Comparison of ENCODE assay signal across 22 cellular contexts in genomic region chr3:30539772-30540171, GRCh38.
DNase-seq lines count a peak whose midpoint lies in the region; ATAC-seq, FAIRE-seq and TF ChIP-seq lines count a peak whose summit lies in the region.
"Had no signal": no experiment of that assay in that cellular context is flagged by ENCODE, and none has a peak within 500 bp of the region (broad histone marks: within the 10 kb centered on the region; RNA-seq: fewer than 3 reads in every experiment).

No MANE protein-coding gene starts in this region.

- peak; percentile 45 for DNase-seq in NCI-H226
- DNase-seq in bronchial epithelial cell (ENCODE audit: low read depth) = peak; percentile 88
- no peak for DNase-seq in keratinocyte (ENCODE audit: low read depth, low spot score)
- no peak for DNase-seq in activated naive CD4-positive, alpha-beta T cell treated with anti-CD3 and anti-CD28 coated beads, Interleukin-2, amount 50 U/mL, for 16 hours
- no peak for DNase-seq in NCI-H1092 (lab: John Stamatoyannopoulos, UW)
- DNase-seq in RPMI8226 = no peak
- DNase-seq: activated CD4-positive, alpha-beta T cell treated with anti-CD3 and anti-CD28 coated beads, Interleukin-2, amount 50 U/mL, for 48 hours; activated naive CD4-positive, alpha-beta T cell treated with Interleukin-2 at 50 U/mL for 16 hours; activated T-cell treated with anti-CD3 and anti-CD28 coated beads for 4 hours; anterior cingulate cortex; MM.1S; NCI-H1694 treated with DMSO at 0.1 percent for 48 hours; NCI-H446; SHP77 treated with DMSO at 0.1 percent for 48 hours; T-helper 2 cell; thyroid gland had no signal

- peak overlapping the region; percentile 85 for H3K4me2 ChIP-seq in keratinocyte (ENCODE audit: control insufficient read depth, extremely low read depth, insufficient read depth, low read depth, low read length)
- H3K4me2 ChIP-seq: BLaER1 had no signal

- H3K4me1 ChIP-seq in ACC112 (ENCODE audit: control insufficient read depth, insufficient read depth, low read length, unreplicated experiment) (peaks cover 40% of the 10 kb centered on the region), keratinocyte (ENCODE audit: control insufficient read depth, extremely low read depth, insufficient read depth, low read length) (peaks cover 34% of the 10 kb centered on the region)

- H3K9ac ChIP-seq in keratinocyte (ENCODE audit: control insufficient read depth, extremely low read depth, insufficient read depth, low read length) = no peak overlapping the region
- H3K9ac ChIP-seq: BLaER1 had no signal

- no peak for FAIRE-seq in bronchial epithelial cell (lab: Jason Lieb, UNC)
- FAIRE-seq in keratinocyte (lab: Jason Lieb, UNC) = no peak
- FAIRE-seq: A204.1, islet of Langerhans had no signal

- TF ChIP-seq CTCF in bronchial epithelial cell (IDR thresholded peaks at IDR 0.05; ENCODE audit: insufficient read depth, low read length, severe bottlenecking) (no peak), keratinocyte (optimal IDR thresholded peaks at IDR 0.05 in 1 of 3, IDR thresholded peaks at IDR 0.05 in 1 of 3, conservative IDR thresholded peaks at IDR 0.05 in 1 of 3; ENCODE audit: extremely low read depth in 1 of 3, insufficient read depth in 2 of 3, low read length in 3 of 3) (no peak)

- H3K27me3 ChIP-seq in ACC112 (ENCODE audit: insufficient read depth, low read length) (no peaks in the 10 kb centered on the region), bronchial epithelial cell (ENCODE audit: control insufficient read depth, insufficient read depth, low read length) (no peaks in the 10 kb centered on the region), keratinocyte (ENCODE audit: control insufficient read depth, extremely low read depth, insufficient read depth, low read length) (no peaks in the 10 kb centered on the region)
- H3K27me3 ChIP-seq: BLaER1, thyroid gland had no signal

- no peaks in the 10 kb centered on the region for H3K36me3 ChIP-seq in ACC112 (ENCODE audit: insufficient read depth, low read length)
- H3K36me3 ChIP-seq in bronchial epithelial cell (ENCODE audit: control insufficient read depth, insufficient read depth, low read length) = no peaks in the 10 kb centered on the region
- no peaks in the 10 kb centered on the region for H3K36me3 ChIP-seq in keratinocyte (ENCODE audit: control insufficient read depth in 2 of 2, extremely low read depth in 1 of 2, insufficient read depth in 2 of 2, low read length in 2 of 2)
- H3K36me3 ChIP-seq: BLaER1, thyroid gland had no signal

- no peak for ATAC-seq in HG02623 (IDR thresholded peaks at IDR 0.05; ENCODE audit: unreplicated experiment)
- ATAC-seq: stimulated activated memory B cell treated with anti-CD40 and anti-IgM and Interleukin-4, amounts not matched to agents 10 μg/mL and 1 μg/mL and 100 μg/mL, for 72 hours had no signal

- H3K79me2 ChIP-seq in ACC112 (ENCODE audit: control insufficient read depth, insufficient read depth, low read length, unreplicated experiment) (no peaks in the 10 kb centered on the region), keratinocyte (ENCODE audit: control insufficient read depth, insufficient read depth, low read length) (no peaks in the 10 kb centered on the region)

- H3K9me3 ChIP-seq in keratinocyte (ENCODE audit: control insufficient read depth, low read depth, low read length) = no peaks in the 10 kb centered on the region
- H3K9me3 ChIP-seq: BLaER1, thyroid gland had no signal

- no peak overlapping the region for H2AFZ ChIP-seq in ACC112 (ENCODE audit: low read length, unreplicated experiment)
- H2AFZ ChIP-seq in keratinocyte (ENCODE audit: control insufficient read depth, low read length) = no peak overlapping the region

- H3K9me1 ChIP-seq in keratinocyte (ENCODE audit: control insufficient read depth, extremely low read depth, insufficient read depth, low read length) = no peaks in the 10 kb centered on the region

- H4K20me1 ChIP-seq in keratinocyte (ENCODE audit: control insufficient read depth, extremely low read depth, insufficient read depth, low read length) = no peaks in the 10 kb centered on the region
- H4K20me1 ChIP-seq: BLaER1 had no signal

- dilution Hi-C loops in keratinocyte (cut with MboI; ENCODE audit: extremely low pct_ligation_motif_present, low sequenced_read_pairs) = no loop called here

- H3K27ac ChIP-seq in ACC112 (ENCODE audit: low read depth, low read length) (peak overlapping the region; percentile 91), keratinocyte (ENCODE audit: control insufficient read depth, insufficient read depth, low read length) (peak overlapping the region; percentile 87)
- H3K27ac ChIP-seq: BLaER1, thyroid gland had no signal

- no peak overlapping the region for H3K4me3 ChIP-seq in ACC112 (ENCODE audit: low read depth, low read length)
- H3K4me3 ChIP-seq in bronchial epithelial cell (ENCODE audit: low read depth, low read length) = no peak overlapping the region
- peak overlapping the region in 1 of 3 experiments; percentile 60 for H3K4me3 ChIP-seq in keratinocyte (ENCODE audit: control insufficient read depth in 2 of 3, extremely low read depth in 1 of 3, insufficient read depth in 2 of 3, low read depth in 1 of 3, low read length in 3 of 3)
- H3K4me3 ChIP-seq: BLaER1, thyroid gland had no signal

Comparison
In these comparisons a context has a peak if more than half of its experiments do, and no peak if none do; other contexts are left out.
1. DNase-seq: peak in NCI-H226 (single experiment) and bronchial epithelial cell (single experiment); none in keratinocyte (single experiment), activated naive CD4-positive, alpha-beta T cell treated with anti-CD3 and anti-CD28 coated beads, Interleukin-2, amount 50 U/mL, for 16 hours (single experiment), NCI-H1092 (single experiment) and RPMI8226 (single experiment).